Comparison of ENCODE assay signal across 17 cellular contexts in the genomic region with DNA sequence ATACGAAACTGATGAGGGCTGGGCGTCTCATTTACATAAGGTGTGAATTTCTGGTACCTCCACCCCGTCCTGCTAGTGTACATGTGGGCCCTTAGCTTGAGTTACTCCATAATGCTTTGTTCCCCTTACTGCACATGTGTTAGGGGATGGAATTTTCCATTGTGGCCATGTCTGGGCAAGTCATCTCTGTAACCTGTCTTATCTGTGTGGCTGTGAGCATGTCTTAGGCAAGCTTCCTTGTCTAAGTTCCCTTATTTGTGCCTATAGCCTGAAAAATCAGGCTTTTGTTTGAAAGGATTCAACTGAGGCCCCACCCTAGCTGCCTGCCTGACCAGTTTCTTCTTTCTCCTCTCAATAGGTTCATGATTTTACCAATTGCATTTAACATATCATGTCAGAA.
DNase-seq lines count a peak whose midpoint lies in the region; ATAC-seq, FAIRE-seq and TF ChIP-seq lines count a peak whose summit lies in the region.
"Had no signal": no experiment of that assay in that cellular context is flagged by ENCODE, and none has a peak within 500 bp of the region (broad histone marks: within the 10 kb centered on the region; RNA-seq: fewer than 3 reads in every experiment).

No MANE protein-coding gene starts in this region.

- H3K4ac ChIP-seq in H1 (replicated peaks; ENCODE audit: insufficient read length, low read depth, low read length) = no peak overlapping the region

- H4K91ac ChIP-seq in H1 (replicated peaks; ENCODE audit: insufficient read length, low read length) = peak overlapping the region; percentile 17

- DNase-seq in H54 (ENCODE audit: insufficient read length, low spot score) (no peak), NOMO-1 treated with dmso at 0.1 percent for 144 hours (lab: John Stamatoyannopoulos, UW; ENCODE audit: unreplicated experiment) (peak; percentile 65), H1 (ENCODE audit: low read depth in 1 of 2, low spot score in 2 of 2) (no peak), frontal cortex (ENCODE audit: low spot score in 2 of 2) (no peak), islet precursor cell (no peak), NCI-H2227 (lab: John Stamatoyannopoulos, UW; ENCODE audit: unreplicated experiment) (no peak)
- no peak for DNase-seq in naive thymus-derived CD4-positive, alpha-beta T cell
- DNase-seq in activated naive CD8-positive, alpha-beta T cell treated with anti-CD3 and anti-CD28 coated beads, Interleukin-2, amount 50 U/mL, for 24 hours = no peak
- DNase-seq: activated CD4-positive, CD25-positive, alpha-beta regulatory T cell treated with anti-CD3 and anti-CD28 coated beads, Interleukin-2, amount 50 U/mL, for 72 hours; activated gamma-delta T cell treated with Interleukin-2 at 50 U/mL for 16 hours; aorta; hypothalamus; Karpas-422; NCI-H446 treated with DMSO at 0.1 percent for 48 hours; substantia nigra; T-cell had no signal

- peaks cover 0 to 2% (median 0%) of the 10 kb centered on the region in 11 donors for H3K9me3 Mint-ChIP-seq in naive thymus-derived CD4-positive, alpha-beta T cell
- no peaks in the 10 kb centered on the region for H3K9me3 Mint-ChIP-seq in activated naive CD8-positive, alpha-beta T cell treated with anti-CD3 and anti-CD28 coated beads, Interleukin-2, amount 50 U/mL, for 24 hours
- H3K9me3 Mint-ChIP-seq: natural killer cell treated with Interleukin-12 subunit alpha and Interleukin-12 subunit beta and Interleukin-15 and Interleukin-18, amount 100 ng/mL, for 72 hours; T-cell had no signal

- peak overlapping the region; percentile 82 for H2BK20ac ChIP-seq in H1 (ENCODE audit: low read length)

- peak; percentile 40 for ATAC-seq in naive thymus-derived CD4-positive, alpha-beta T cell
- no peak for ATAC-seq in activated naive CD8-positive, alpha-beta T cell treated with anti-CD3 and anti-CD28 coated beads, Interleukin-2, amount 50 U/mL, for 24 hours
- ATAC-seq: natural killer cell treated with Interleukin-12 subunit alpha and Interleukin-12 subunit beta and Interleukin-15 and Interleukin-18, amount 100 ng/mL, for 72 hours; T-cell had no signal

- H3K14ac ChIP-seq in H1 (ENCODE audit: insufficient read length) = no peak overlapping the region

- H3K36me3 ChIP-seq in H1 (ENCODE audit: control insufficient read depth in 2 of 4, insufficient read depth in 4 of 4, low read length in 3 of 4) = no peaks in the 10 kb centered on the region
- no peaks in the 10 kb centered on the region for H3K36me3 ChIP-seq in naive thymus-derived CD4-positive, alpha-beta T cell (ENCODE audit: control insufficient read depth in 2 of 3, insufficient read depth in 3 of 3, low read length in 3 of 3)

- peak; percentile 27 for FAIRE-seq in H54 (lab: Jason Lieb, UNC)
- FAIRE-seq in H1 (lab: Jason Lieb, UNC) = no peak
- no peak for FAIRE-seq in frontal cortex (lab: Jason Lieb, UNC)

- POLR2A ChIA-PET in H1 (lab: Charles Lee; ENCODE audit: partially characterized antibody) = interaction anchor here (1.1 to 1.8 kb wide), 2 partner anchors 11 to 74 kb away, joined by 3 to 7 read pairs; no protein-coding TSS in a partner anchor
- POLR2A ChIA-PET in naive thymus-derived CD4-positive, alpha-beta T cell (lab: Charles Lee) = no interaction called here

- TF ChIP-seq POLR2A in H54 (IDR thresholded peaks at IDR 0.05; ENCODE audit: low read depth, low read length) (no peak), H1 (IDR thresholded peaks at IDR 0.05; ENCODE audit: control extremely low read depth in 1 of 2, low read depth in 2 of 2, low read length in 2 of 2) (no peak)

- H3K4me1 Mint-ChIP-seq in naive thymus-derived CD4-positive, alpha-beta T cell = no peaks in the 10 kb centered on the region
- H3K4me1 Mint-ChIP-seq in activated naive CD8-positive, alpha-beta T cell treated with anti-CD3 and anti-CD28 coated beads, Interleukin-2, amount 50 U/mL, for 24 hours = no peaks in the 10 kb centered on the region
- H3K4me1 Mint-ChIP-seq: T-cell had no signal

- peaks cover 6 to 27% (median 12%) of the 10 kb centered on the region in 4 experiments; a peak in 6 of 7 replicates for H3K4me1 ChIP-seq in H1 (replicated peaks in 1 of 4; ENCODE audit: control insufficient read depth in 3 of 4, insufficient read depth in 4 of 4, low read length in 3 of 4)
- no peaks in the 10 kb centered on the region for H3K4me1 ChIP-seq in naive thymus-derived CD4-positive, alpha-beta T cell (ENCODE audit: control insufficient read depth in 2 of 2, insufficient read depth in 2 of 2, low read length in 2 of 2)

- H2BK120ac ChIP-seq in H1 (replicated peaks; ENCODE audit: low read depth, low read length) = peak overlapping the region; percentile 5

- H3K23me2 ChIP-seq in H1 (ENCODE audit: low read depth, low read length) = no peaks in the 10 kb centered on the region

- TF ChIP-seq RAD21 in H1 (IDR thresholded peaks at IDR 0.05 in 1 of 2, conservative IDR thresholded peaks at IDR 0.05 in 1 of 2; ENCODE audit: low read depth in 2 of 2, low read length in 2 of 2) = no peak

- no peak overlapping the region for H2AFZ ChIP-seq in H1 (ENCODE audit: low read length)

- H3K4me3 Mint-ChIP-seq in naive thymus-derived CD4-positive, alpha-beta T cell = no peak overlapping the region
- H3K4me3 Mint-ChIP-seq in activated naive CD8-positive, alpha-beta T cell treated with anti-CD3 and anti-CD28 coated beads, Interleukin-2, amount 50 U/mL, for 24 hours = no peak overlapping the region
- H3K4me3 Mint-ChIP-seq: natural killer cell treated with Interleukin-12 subunit alpha and Interleukin-12 subunit beta and Interleukin-15 and Interleukin-18, amount 100 ng/mL, for 72 hours; T-cell had no signal

- no peaks in the 10 kb centered on the region for H3K27me3 ChIP-seq in H1 (replicated peaks in 1 of 4; ENCODE audit: control insufficient read depth in 3 of 4, extremely low read depth in 1 of 4, insufficient read depth in 3 of 4, low read length in 3 of 4)
- no peaks in the 10 kb centered on the region for H3K27me3 ChIP-seq in naive thymus-derived CD4-positive, alpha-beta T cell (ENCODE audit: control insufficient read depth in 2 of 2, insufficient read depth in 2 of 2, low read length in 2 of 2)

- no peaks in the 10 kb centered on the region for H3K36me3 Mint-ChIP-seq in naive thymus-derived CD4-positive, alpha-beta T cell
- no peaks in the 10 kb centered on the region for H3K36me3 Mint-ChIP-seq in activated naive CD8-positive, alpha-beta T cell treated with anti-CD3 and anti-CD28 coated beads, Interleukin-2, amount 50 U/mL, for 24 hours (ENCODE audit: low read depth)
- H3K36me3 Mint-ChIP-seq: natural killer cell treated with Interleukin-12 subunit alpha and Interleukin-12 subunit beta and Interleukin-15 and Interleukin-18, amount 100 ng/mL, for 72 hours; T-cell had no signal

- no peak for TF ChIP-seq CTCF in H1 (IDR thresholded peaks at IDR 0.05; ENCODE audit: control extremely low read depth in 1 of 3, insufficient read depth in 1 of 3, low read depth in 1 of 3, low read length in 3 of 3)

- no peak overlapping the region for H3K23ac ChIP-seq in H1 (ENCODE audit: insufficient read length)

- peak overlapping the region; percentile 94 for H2BK12ac ChIP-seq in H1 (ENCODE audit: low read depth, low read length)

- no peak overlapping the region for H4K5ac ChIP-seq in H1 (ENCODE audit: insufficient read length, low read depth, low read length)

- H3K9me3 ChIP-seq in H1 (ENCODE audit: insufficient read depth in 2 of 2, low read depth in 1 of 2, low read length in 1 of 2) = no peaks in the 10 kb centered on the region
- no peaks in the 10 kb centered on the region for H3K9me3 ChIP-seq in naive thymus-derived CD4-positive, alpha-beta T cell (ENCODE audit: control insufficient read depth in 2 of 3, low read length in 3 of 3)

- H3K79me1 ChIP-seq in H1 (ENCODE audit: low read depth, low read length) = 0 out of 2 replicates have a peak, but pooled peaks cover 2% of the 10 kb centered on the region

- CTCF ChIA-PET in H1 (lab: Charles Lee; ENCODE audit: partially characterized antibody) = interaction anchor here (0.6 to 0.9 kb wide), 3 partner anchors 21 to 457 kb away, joined by 3 to 6 read pairs (median 4); no protein-coding TSS in a partner anchor
- CTCF ChIA-PET in naive thymus-derived CD4-positive, alpha-beta T cell (lab: Charles Lee) = no interaction called here

- H4K8ac ChIP-seq in H1 (ENCODE audit: extremely low read depth, insufficient read depth, low read length) = no peak overlapping the region

- 0 out of 2 replicates have a peak overlapping the region, but pooled peaks have one; percentile 60 for H3K27ac ChIP-seq in H1 (ENCODE audit: low read depth, low read length)
- no peak overlapping the region for H3K27ac ChIP-seq in naive thymus-derived CD4-positive, alpha-beta T cell (ENCODE audit: low read depth, low read length)

- H3K4me2 ChIP-seq in H1 (ENCODE audit: insufficient read depth in 1 of 2, low read depth in 2 of 2, low read length in 2 of 2) = 0 out of 4 replicates have a peak overlapping the region, but pooled peaks of 1 of the 2 experiments have one; percentile 3

- H3K18ac ChIP-seq in H1 (ENCODE audit: extremely low read depth, low read length) = peak overlapping the region; percentile 78

- H3K4me3 ChIP-seq in H1 (ENCODE audit: extremely low read depth in 1 of 4, insufficient read depth in 2 of 4, low read depth in 3 of 4, low read length in 4 of 4) = no peak overlapping the region; a peak in 1 of 8 replicates
- no peak overlapping the region for H3K4me3 ChIP-seq in naive thymus-derived CD4-positive, alpha-beta T cell (ENCODE audit: low read length)

- peak overlapping the region; percentile 76; the same call in 1 of the 2 replicates for H2BK5ac ChIP-seq in H1 (ENCODE audit: low read depth, low read length)

- TF ChIP-seq EP300 in H1 (IDR thresholded peaks at IDR 0.05; ENCODE audit: borderline replicate concordance in 1 of 2, low read depth in 2 of 2, low read length in 2 of 2) = no peak

- no peak overlapping the region for H3K9ac ChIP-seq in H1 (replicated peaks in 1 of 4; ENCODE audit: extremely low read depth in 1 of 4, low read depth in 3 of 4, low read length in 3 of 4)

- H4K20me1 ChIP-seq in H1 (replicated peaks in 1 of 2; ENCODE audit: control insufficient read depth in 1 of 2, insufficient read depth in 2 of 2, low read length in 2 of 2) = no peaks in the 10 kb centered on the region

- peak overlapping the region; percentile 92 for H2AK5ac ChIP-seq in H1 (ENCODE audit: low read depth, low read length)

- H3K79me2 ChIP-seq in H1 (ENCODE audit: control insufficient read depth in 1 of 2, insufficient read depth in 2 of 2, low read length in 2 of 2) = peaks cover 0 to 65% of the 10 kb centered on the region in 2 experiments; a peak in 2 of 4 replicates

- no peak overlapping the region for H2BK15ac ChIP-seq in H1 (ENCODE audit: low read length)

- WGBS in H1 (ENCODE audit: extremely low coverage in 1 of 2, insufficient coverage in 1 of 2, insufficient read length in 1 of 2, insufficient replicate concordance in 2 of 2, low coverage in 1 of 2, low lambda C conversion rate in 2 of 2, missing lambda C conversion rate in 1 of 2), 2 experiments = 56% methylated on average over 3 of the region's 3 CpGs; no CpG with 5 or more reads in 1 of the 2 experiments

- no peak overlapping the region for H3K56ac ChIP-seq in H1 (replicated peaks; ENCODE audit: insufficient read length, low read depth, low read length)

- intact Hi-C loops in naive thymus-derived CD4-positive, alpha-beta T cell (cut with micrococcal nuclease) = no loop called here

- H3K27ac Mint-ChIP-seq in naive thymus-derived CD4-positive, alpha-beta T cell = no peak overlapping the region
- no peak overlapping the region for H3K27ac Mint-ChIP-seq in activated naive CD8-positive, alpha-beta T cell treated with anti-CD3 and anti-CD28 coated beads, Interleukin-2, amount 50 U/mL, for 24 hours
- H3K27ac Mint-ChIP-seq: natural killer cell treated with Interleukin-12 subunit alpha and Interleukin-12 subunit beta and Interleukin-15 and Interleukin-18, amount 100 ng/mL, for 72 hours; T-cell had no signal

- H3K27me3 Mint-ChIP-seq in naive thymus-derived CD4-positive, alpha-beta T cell = peaks cover 0 to 4% (median 0%) of the 10 kb centered on the region in 5 donors
- peaks cover 2% of the 10 kb centered on the region for H3K27me3 Mint-ChIP-seq in activated naive CD8-positive, alpha-beta T cell treated with anti-CD3 and anti-CD28 coated beads, Interleukin-2, amount 50 U/mL, for 24 hours
- H3K27me3 Mint-ChIP-seq: natural killer cell treated with Interleukin-12 subunit alpha and Interleukin-12 subunit beta and Interleukin-15 and Interleukin-18, amount 100 ng/mL, for 72 hours; T-cell had no signal
